ENCODE assay signal across 23 cellular contexts in genomic region chr6:14642842-14643241, GRCh38.
"Had no signal": no experiment of that assay in that cellular context is flagged by ENCODE, and none has a peak within 500 bp of the region (broad histone marks: within the 10 kb centered on the region; RNA-seq: fewer than 3 reads in every experiment).

No MANE protein-coding gene starts in this region.

- H3K27me3 ChIP-seq: esophagus squamous epithelium, gastroesophageal sphincter, pancreas, tibial artery, upper lobe of right lung had no signal

- H3K27me3 Mint-ChIP-seq: stimulated activated naive CD8-positive, alpha-beta T cell treated with anti-CD3 and anti-CD28 coated beads, Interleukin-15, Interleukin-2, amounts not matched to agents 100 ng/mL and 50 ng/mL, for 24 hours had no signal

- H3K4me1 ChIP-seq: pancreas had no signal

- ATAC-seq: gastroesophageal sphincter; left cardiac atrium; left ventricle myocardium superior; natural killer cell; pancreas; right cardiac atrium; stimulated activated effector memory CD8-positive, alpha-beta T cell treated with anti-CD3 and anti-CD28 coated beads, Interleukin-12 subunit alpha, Interleukin-12 subunit beta, amount 100 ng/mL, for 72 hours; upper lobe of right lung had no signal

- H3K4me3 Mint-ChIP-seq: dendritic cell treated with granulocyte-macrophage colony-stimulating factor and Interleukin-4, amounts not matched to agents 40 ng/mL and 50 ng/mL, for 4 days; immature natural killer cell; natural killer cell; stimulated activated effector memory CD8-positive, alpha-beta T cell treated with anti-CD3 and anti-CD28 coated beads, Interleukin-12 subunit alpha, Interleukin-12 subunit beta, amount 100 ng/mL, for 72 hours; stimulated activated naive CD8-positive, alpha-beta T cell treated with anti-CD3 and anti-CD28 coated beads, Interleukin-15, Interleukin-2, amounts not matched to agents 100 ng/mL and 50 ng/mL, for 24 hours had no signal

- H3K9me3 Mint-ChIP-seq: dendritic cell treated with granulocyte-macrophage colony-stimulating factor and Interleukin-4, amounts not matched to agents 40 ng/mL and 50 ng/mL, for 4 days; immature natural killer cell; natural killer cell; stimulated activated effector memory CD8-positive, alpha-beta T cell treated with anti-CD3 and anti-CD28 coated beads, Interleukin-12 subunit alpha, Interleukin-12 subunit beta, amount 100 ng/mL, for 72 hours; stimulated activated naive CD8-positive, alpha-beta T cell treated with anti-CD3 and anti-CD28 coated beads, Interleukin-15, Interleukin-2, amounts not matched to agents 100 ng/mL and 50 ng/mL, for 24 hours had no signal

- H3K27ac Mint-ChIP-seq: dendritic cell treated with granulocyte-macrophage colony-stimulating factor and Interleukin-4, amounts not matched to agents 40 ng/mL and 50 ng/mL, for 4 days; immature natural killer cell; natural killer cell; progenitor cell of endocrine pancreas; stimulated activated effector memory CD8-positive, alpha-beta T cell treated with anti-CD3 and anti-CD28 coated beads, Interleukin-12 subunit alpha, Interleukin-12 subunit beta, amount 100 ng/mL, for 72 hours; stimulated activated naive CD8-positive, alpha-beta T cell treated with anti-CD3 and anti-CD28 coated beads, Interleukin-15, Interleukin-2, amounts not matched to agents 100 ng/mL and 50 ng/mL, for 24 hours had no signal

- FAIRE-seq: colon, kidney, pancreas had no signal

- DNase-seq: esophagus squamous epithelium; foreskin fibroblast; glutamatergic neuron; immature natural killer cell; kidney; left cardiac atrium; left ventricle myocardium superior; mesendoderm; natural killer cell; occipital lobe; pancreas; right cardiac atrium; stimulated activated CD4-positive, alpha-beta T cell treated with anti-CD3 and anti-CD28 coated beads, Interleukin-4, amount 100 ng/mL, for 1 hour; stimulated activated CD8-positive, alpha-beta memory T cell treated with anti-CD3 and anti-CD28 coated beads, Interleukin-4, amount 100 ng/mL, for 48 hours; tibial artery; upper lobe of right lung had no signal

- H3K36me3 Mint-ChIP-seq: natural killer cell; stimulated activated effector memory CD8-positive, alpha-beta T cell treated with anti-CD3 and anti-CD28 coated beads, Interleukin-12 subunit alpha, Interleukin-12 subunit beta, amount 100 ng/mL, for 72 hours had no signal

- H3K36me3 ChIP-seq: esophagus squamous epithelium, gastroesophageal sphincter, pancreas, tibial artery, upper lobe of right lung had no signal

- H3K27ac ChIP-seq: esophagus squamous epithelium, gastroesophageal sphincter, pancreas, tibial artery, upper lobe of right lung had no signal

- H3K9me3 ChIP-seq: esophagus squamous epithelium, gastroesophageal sphincter, pancreas, tibial artery, upper lobe of right lung had no signal

- H3K4me3 ChIP-seq: esophagus squamous epithelium, gastroesophageal sphincter, pancreas, smooth muscle cell, tibial artery, upper lobe of right lung had no signal

- H3K4me2 ChIP-seq: smooth muscle cell had no signal
